In the genomic region with DNA sequence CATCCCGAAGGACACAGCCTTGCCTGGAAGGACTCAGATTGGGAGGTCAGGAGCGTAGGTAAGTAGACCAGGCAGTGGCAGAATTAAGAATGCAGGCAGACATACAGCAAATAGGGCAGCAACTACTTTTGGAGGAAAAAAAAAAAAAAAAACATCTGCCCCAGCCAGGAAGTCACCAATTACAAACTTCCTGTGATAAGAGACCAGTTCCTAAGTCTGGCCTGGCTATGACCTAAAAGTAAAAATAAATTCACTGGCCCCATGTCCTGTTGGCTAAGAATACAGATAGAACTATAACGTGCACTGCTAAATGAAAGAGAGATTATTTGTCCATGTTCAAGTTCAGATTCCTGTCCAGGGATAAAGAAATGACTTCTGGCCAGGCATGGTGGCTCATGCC, we compare ENCODE assay signal across 18 cellular contexts. TPM values are rescaled to one million over a fixed set of nuclear protein-coding genes. Genes with fewer than 3 reads are reported as not detected.
DNase-seq lines count a peak whose midpoint lies in the region; ATAC-seq and TF ChIP-seq lines count a peak whose summit lies in the region.
"Had no signal": no experiment of that assay in that cellular context is flagged by ENCODE, and none has a peak within 500 bp of the region (broad histone marks: within the 10 kb centered on the region; RNA-seq: fewer than 3 reads in every experiment).

No MANE protein-coding gene starts in this region.

- no peak overlapping the region for H3K4me3 Mint-ChIP-seq in CD14-positive monocyte
- no peak overlapping the region for H3K4me3 Mint-ChIP-seq in WTC11
- H3K4me3 Mint-ChIP-seq: stimulated activated naive B cell treated with anti-CD40 and anti-IgM and Interleukin-4, amounts not matched to agents 10 μg/mL and 1 μg/mL and 100 μg/mL, for 72 hours had no signal

- peaks cover 0 to 3% (median 0%) of the 10 kb centered on the region in 3 donors for H3K27me3 Mint-ChIP-seq in CD14-positive monocyte (ENCODE audit: low read depth in 3 of 3)
- no peaks in the 10 kb centered on the region for H3K27me3 Mint-ChIP-seq in WTC11 (ENCODE audit: low read depth)
- H3K27me3 Mint-ChIP-seq: stimulated activated naive B cell treated with anti-CD40 and anti-IgM and Interleukin-4, amounts not matched to agents 10 μg/mL and 1 μg/mL and 100 μg/mL, for 72 hours had no signal

- H3K4me2 ChIP-seq in OCI-LY7 (ENCODE audit: low read length): no peak overlapping the region

- no peaks in the 10 kb centered on the region for H3K9me3 ChIP-seq in OCI-LY7 (ENCODE audit: low read length)
- H3K9me3 ChIP-seq: tibial nerve had no signal

- no peak overlapping the region for H3K27ac ChIP-seq in OCI-LY7 (ENCODE audit: low read depth, low read length, poor library complexity, severe bottlenecking)
- H3K27ac ChIP-seq: dorsolateral prefrontal cortex, tibial nerve had no signal

- POLR2A ChIA-PET in WTC11 (lab: Charles Lee): no interaction called here
- POLR2A ChIA-PET in OCI-LY7 (lab: Charles Lee): interaction anchor here (0.6 to 0.7 kb wide), 2 partner anchors 89 to 389 kb away, joined by 3 read pairs; no protein-coding TSS in a partner anchor

- H3K79me2 ChIP-seq in OCI-LY7 (ENCODE audit: insufficient read depth, low read depth, low read length): no peaks in the 10 kb centered on the region

- no peaks in the 10 kb centered on the region for H3K9me2 ChIP-seq in OCI-LY7 (ENCODE audit: insufficient read depth, low read length)

- no peak for ATAC-seq in WTC11
- ATAC-seq in left lobe of liver: peak; percentile 57
- ATAC-seq in GM18519 (IDR thresholded peaks at IDR 0.05; ENCODE audit: low FRiP score, unreplicated experiment): no peak
- ATAC-seq: HCT116; stimulated activated naive B cell treated with anti-CD40 and anti-IgM and Interleukin-4, amounts not matched to agents 10 μg/mL and 1 μg/mL and 100 μg/mL, for 72 hours had no signal

- H3K36me3 Mint-ChIP-seq in CD14-positive monocyte: peaks cover 51 to 64% of the 10 kb centered on the region in 2 donors
- H3K36me3 Mint-ChIP-seq in WTC11: no peaks in the 10 kb centered on the region

- no peaks in the 10 kb centered on the region for H3K36me3 ChIP-seq in OCI-LY7 (ENCODE audit: insufficient read depth, low read length)
- H3K36me3 ChIP-seq: tibial nerve had no signal

- H3K4me3 ChIP-seq in OCI-LY7 (ENCODE audit: low read depth, low read length, poor library complexity, severe bottlenecking): no peak overlapping the region
- H3K4me3 ChIP-seq: dorsolateral prefrontal cortex, tibial nerve had no signal

- no peaks in the 10 kb centered on the region for H3K4me1 ChIP-seq in OCI-LY7 (ENCODE audit: insufficient read depth, low read length, poor library complexity, severe bottlenecking)
- H3K4me1 ChIP-seq: tibial nerve had no signal

- BruUV-seq in OCI-LY7 (replicated peaks; lab: Mats Ljungman, UMichigan): no TSS peak

- H3K4me1 Mint-ChIP-seq in CD14-positive monocyte (peaks cover 16% of the 10 kb centered on the region), WTC11 (peaks cover 6% of the 10 kb centered on the region)

- intact Hi-C loops in CD14-positive monocyte (cut with micrococcal nuclease) (no loop called here), OCI-LY7 (cut with micrococcal nuclease; ENCODE audit: unreplicated experiment) (no loop called here)

- DNase-seq in CD14-positive monocyte (ENCODE audit: low spot score): no peak
- DNase-seq in GM20000 (ENCODE audit: low spot score): peak; percentile 8
- DNase-seq in WTC11 (ENCODE audit: low spot score): no peak
- DNase-seq in left lobe of liver (ENCODE audit: low spot score): no peak
- no peak for DNase-seq in OCI-LY7 (ENCODE audit: low spot score)
- no peak for DNase-seq in NCI-H2029 (lab: John Stamatoyannopoulos, UW)
- DNase-seq in DMS53 treated with DMSO at 0.1 percent for 48 hours (lab: John Stamatoyannopoulos, UW; ENCODE audit: unreplicated experiment): no peak
- DNase-seq: activated CD4-positive, CD25-positive, alpha-beta regulatory T cell; activated naive CD4-positive, alpha-beta T cell treated with anti-CD3 and anti-CD28 coated beads, Interleukin-2, amount 50 U/mL, for 16 hours; AML-193; dorsolateral prefrontal cortex; left colon; MM.1S; NCI-H2107; stimulated activated naive B cell treated with anti-CD40 and anti-IgM and Interleukin-4, amounts not matched to agents 10 μg/mL and 1 μg/mL and 100 μg/mL, for 72 hours had no signal

- CTCF ChIA-PET in WTC11 (lab: Charles Lee): interaction anchor here (1.2 kb wide), 1 partner anchor 17 kb away, joined by 4 read pairs; no protein-coding TSS in a partner anchor
- CTCF ChIA-PET in OCI-LY7 (lab: Charles Lee; ENCODE audit: unreplicated experiment): no interaction called here

- H3K27ac Mint-ChIP-seq in CD14-positive monocyte (peak overlapping the region in 4 of 7 donors; percentile 22 to 77 (median 40)), WTC11 (0 out of 2 replicates have a peak overlapping the region, but pooled peaks have one; percentile 1)
- H3K27ac Mint-ChIP-seq: stimulated activated naive B cell treated with anti-CD40 and anti-IgM and Interleukin-4, amounts not matched to agents 10 μg/mL and 1 μg/mL and 100 μg/mL, for 72 hours had no signal

- TF ChIP-seq CTCF in CD14-positive monocyte (IDR thresholded peaks at IDR 0.05) (no peak), GM20000 (IDR thresholded peaks at IDR 0.05; ENCODE audit: extremely low read depth, missing control alignments) (no peak), WTC11 (IDR thresholded peaks at IDR 0.05) (no peak), OCI-LY7 (conservative IDR thresholded peaks at IDR 0.05; ENCODE audit: low read length) (no peak)

- H3K9me3 Mint-ChIP-seq in CD14-positive monocyte (peaks cover 0 to 1% (median 0%) of the 10 kb centered on the region in 7 donors), WTC11 (no peaks in the 10 kb centered on the region)
- H3K9me3 Mint-ChIP-seq: stimulated activated naive B cell treated with anti-CD40 and anti-IgM and Interleukin-4, amounts not matched to agents 10 μg/mL and 1 μg/mL and 100 μg/mL, for 72 hours had no signal

- H4K20me1 ChIP-seq in OCI-LY7 (ENCODE audit: insufficient read depth, low read length): no peaks in the 10 kb centered on the region

- no peak overlapping the region; the same call in 1 of the 2 replicates for H2AFZ ChIP-seq in OCI-LY7 (ENCODE audit: low read length)

TF ChIP-seq in WTC11, 78 proteins besides CTCF, POLR2A, EP300 and RAD21:
- TF ChIP-seq, protein P1, sequence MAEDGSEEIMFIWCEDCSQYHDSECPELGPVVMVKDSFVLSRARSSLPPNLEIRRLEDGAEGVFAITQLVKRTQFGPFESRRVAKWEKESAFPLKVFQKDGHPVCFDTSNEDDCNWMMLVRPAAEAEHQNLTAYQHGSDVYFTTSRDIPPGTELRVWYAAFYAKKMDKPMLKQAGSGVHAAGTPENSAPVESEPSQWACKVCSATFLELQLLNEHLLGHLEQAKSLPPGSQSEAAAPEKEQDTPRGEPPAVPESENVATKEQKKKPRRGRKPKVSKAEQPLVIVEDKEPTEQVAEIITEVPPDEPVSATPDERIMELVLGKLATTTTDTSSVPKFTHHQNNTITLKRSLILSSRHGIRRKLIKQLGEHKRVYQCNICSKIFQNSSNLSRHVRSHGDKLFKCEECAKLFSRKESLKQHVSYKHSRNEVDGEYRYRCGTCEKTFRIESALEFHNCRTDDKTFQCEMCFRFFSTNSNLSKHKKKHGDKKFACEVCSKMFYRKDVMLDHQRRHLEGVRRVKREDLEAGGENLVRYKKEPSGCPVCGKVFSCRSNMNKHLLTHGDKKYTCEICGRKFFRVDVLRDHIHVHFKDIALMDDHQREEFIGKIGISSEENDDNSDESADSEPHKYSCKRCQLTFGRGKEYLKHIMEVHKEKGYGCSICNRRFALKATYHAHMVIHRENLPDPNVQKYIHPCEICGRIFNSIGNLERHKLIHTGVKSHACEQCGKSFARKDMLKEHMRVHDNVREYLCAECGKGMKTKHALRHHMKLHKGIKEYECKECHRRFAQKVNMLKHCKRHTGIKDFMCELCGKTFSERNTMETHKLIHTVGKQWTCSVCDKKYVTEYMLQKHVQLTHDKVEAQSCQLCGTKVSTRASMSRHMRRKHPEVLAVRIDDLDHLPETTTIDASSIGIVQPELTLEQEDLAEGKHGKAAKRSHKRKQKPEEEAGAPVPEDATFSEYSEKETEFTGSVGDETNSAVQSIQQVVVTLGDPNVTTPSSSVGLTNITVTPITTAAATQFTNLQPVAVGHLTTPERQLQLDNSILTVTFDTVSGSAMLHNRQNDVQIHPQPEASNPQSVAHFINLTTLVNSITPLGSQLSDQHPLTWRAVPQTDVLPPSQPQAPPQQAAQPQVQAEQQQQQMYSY (CRISPR knock-in tag; IDR thresholded peaks at IDR 0.05): no peak
- TF ChIP-seq, protein P2, sequence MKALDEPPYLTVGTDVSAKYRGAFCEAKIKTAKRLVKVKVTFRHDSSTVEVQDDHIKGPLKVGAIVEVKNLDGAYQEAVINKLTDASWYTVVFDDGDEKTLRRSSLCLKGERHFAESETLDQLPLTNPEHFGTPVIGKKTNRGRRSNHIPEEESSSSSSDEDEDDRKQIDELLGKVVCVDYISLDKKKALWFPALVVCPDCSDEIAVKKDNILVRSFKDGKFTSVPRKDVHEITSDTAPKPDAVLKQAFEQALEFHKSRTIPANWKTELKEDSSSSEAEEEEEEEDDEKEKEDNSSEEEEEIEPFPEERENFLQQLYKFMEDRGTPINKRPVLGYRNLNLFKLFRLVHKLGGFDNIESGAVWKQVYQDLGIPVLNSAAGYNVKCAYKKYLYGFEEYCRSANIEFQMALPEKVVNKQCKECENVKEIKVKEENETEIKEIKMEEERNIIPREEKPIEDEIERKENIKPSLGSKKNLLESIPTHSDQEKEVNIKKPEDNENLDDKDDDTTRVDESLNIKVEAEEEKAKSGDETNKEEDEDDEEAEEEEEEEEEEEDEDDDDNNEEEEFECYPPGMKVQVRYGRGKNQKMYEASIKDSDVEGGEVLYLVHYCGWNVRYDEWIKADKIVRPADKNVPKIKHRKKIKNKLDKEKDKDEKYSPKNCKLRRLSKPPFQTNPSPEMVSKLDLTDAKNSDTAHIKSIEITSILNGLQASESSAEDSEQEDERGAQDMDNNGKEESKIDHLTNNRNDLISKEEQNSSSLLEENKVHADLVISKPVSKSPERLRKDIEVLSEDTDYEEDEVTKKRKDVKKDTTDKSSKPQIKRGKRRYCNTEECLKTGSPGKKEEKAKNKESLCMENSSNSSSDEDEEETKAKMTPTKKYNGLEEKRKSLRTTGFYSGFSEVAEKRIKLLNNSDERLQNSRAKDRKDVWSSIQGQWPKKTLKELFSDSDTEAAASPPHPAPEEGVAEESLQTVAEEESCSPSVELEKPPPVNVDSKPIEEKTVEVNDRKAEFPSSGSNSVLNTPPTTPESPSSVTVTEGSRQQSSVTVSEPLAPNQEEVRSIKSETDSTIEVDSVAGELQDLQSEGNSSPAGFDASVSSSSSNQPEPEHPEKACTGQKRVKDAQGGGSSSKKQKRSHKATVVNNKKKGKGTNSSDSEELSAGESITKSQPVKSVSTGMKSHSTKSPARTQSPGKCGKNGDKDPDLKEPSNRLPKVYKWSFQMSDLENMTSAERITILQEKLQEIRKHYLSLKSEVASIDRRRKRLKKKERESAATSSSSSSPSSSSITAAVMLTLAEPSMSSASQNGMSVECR (CRISPR knock-in tag; IDR thresholded peaks at IDR 0.05; ENCODE audit: borderline replicate concordance): no peak

RNA-seq across cellular contexts. Expression of a gene that starts 45.2 kb away (rescaled TPM):
- polyA plus RNA-seq in CD14-positive monocyte: not detected
- total RNA-seq in WTC11 (2021): 0.22 to 0.46 TPM in 2 of 3 replicates, not detected in the other
- 3.5 TPM for total RNA-seq in left lobe of liver
- total RNA-seq in OCI-LY7 (2014; rRNA removed; shearing (Covaris generic)): not detected in 2 replicates
- total RNA-seq in OCI-LY7 (2022): not detected in 2 replicates
